Comparison of ENCODE assay signal across 16 cellular contexts in the genomic region with DNA sequence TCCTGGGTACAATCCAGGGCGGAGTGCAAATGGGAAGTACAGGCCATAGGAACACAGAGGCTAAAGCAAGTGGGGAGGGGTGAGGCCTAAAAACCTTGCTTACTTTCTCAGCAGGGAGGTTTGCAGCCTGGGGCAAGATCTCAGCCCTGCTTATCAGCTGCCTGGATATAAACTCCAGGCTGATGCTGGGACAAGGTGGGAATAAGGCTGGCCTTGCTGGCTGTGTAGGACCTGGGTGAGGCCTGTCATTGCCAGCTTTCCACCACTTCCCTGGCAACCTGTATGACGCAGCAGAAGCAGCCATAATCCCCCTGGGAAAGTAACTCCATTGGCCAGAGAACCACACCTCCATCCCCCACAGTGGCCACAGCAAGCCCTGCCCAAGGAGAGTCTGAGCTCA.
DNase-seq lines count a peak whose midpoint lies in the region; ATAC-seq and TF ChIP-seq lines count a peak whose summit lies in the region.
"Had no signal": no experiment of that assay in that cellular context is flagged by ENCODE, and none has a peak within 500 bp of the region (broad histone marks: within the 10 kb centered on the region; RNA-seq: fewer than 3 reads in every experiment).

No MANE protein-coding gene starts in this region.

- no peaks in the 10 kb centered on the region for H3K9me2 ChIP-seq in Karpas-422 (replicated peaks; ENCODE audit: insufficient read depth, low read length)

- in situ Hi-C loops in GM13976 (cut with MboI; ENCODE audit: low sequenced_read_pairs, unreplicated experiment): no loop called here

- no peak for TF ChIP-seq CTCF in C4-2B (conservative IDR thresholded peaks at IDR 0.05)
- TF ChIP-seq CTCF in WTC11 (IDR thresholded peaks at IDR 0.05): no peak
- no peak for TF ChIP-seq CTCF in neural progenitor cell (IDR thresholded peaks at IDR 0.05)
- TF ChIP-seq CTCF in GM13976 (IDR thresholded peaks at IDR 0.05; ENCODE audit: borderline replicate concordance, control extremely low read depth, extremely low read depth, insufficient read depth, missing control alignments): no peak

- H3K27me3 ChIP-seq in Karpas-422 (ENCODE audit: low read length) (no peaks in the 10 kb centered on the region), neural progenitor cell (no peaks in the 10 kb centered on the region)
- H3K27me3 ChIP-seq in naive thymus-derived CD4-positive, alpha-beta T cell (ENCODE audit: control insufficient read depth in 2 of 2, insufficient read depth in 2 of 2, low read length in 2 of 2): no peaks in the 10 kb centered on the region

- POLR2A ChIA-PET in WTC11 (lab: Charles Lee): no interaction called here
- POLR2A ChIA-PET in naive thymus-derived CD4-positive, alpha-beta T cell (lab: Charles Lee): no interaction called here

- peak overlapping the region; percentile 67; the same call in 1 of the 2 replicates for H2AFZ ChIP-seq in Karpas-422 (ENCODE audit: low read length)
- H2AFZ ChIP-seq in neural progenitor cell (replicated peaks): peak overlapping the region; percentile 63
- H2AFZ ChIP-seq: GM23248 had no signal

- intact Hi-C loops in naive thymus-derived CD4-positive, alpha-beta T cell (cut with micrococcal nuclease): no loop called here

- H3K27ac Mint-ChIP-seq in WTC11 (no peak overlapping the region), neural progenitor cell (no peak overlapping the region)
- no peak overlapping the region for H3K27ac Mint-ChIP-seq in naive thymus-derived CD4-positive, alpha-beta T cell
- H3K27ac Mint-ChIP-seq: IgD-negative memory B cell had no signal

- H3K4me2 ChIP-seq in Karpas-422 (ENCODE audit: low read depth, low read length, poor library complexity, severe bottlenecking) (no peak overlapping the region), neural progenitor cell (no peak overlapping the region)

- H3K36me3 Mint-ChIP-seq in WTC11: no peaks in the 10 kb centered on the region
- no peaks in the 10 kb centered on the region for H3K36me3 Mint-ChIP-seq in neural progenitor cell
- H3K36me3 Mint-ChIP-seq in naive thymus-derived CD4-positive, alpha-beta T cell: no peaks in the 10 kb centered on the region
- H3K36me3 Mint-ChIP-seq: IgD-negative memory B cell had no signal

- H3K4me3 ChIP-seq in Karpas-422 (ENCODE audit: low read length) (no peak overlapping the region), neural progenitor cell (no peak overlapping the region)
- no peak overlapping the region for H3K4me3 ChIP-seq in naive thymus-derived CD4-positive, alpha-beta T cell (ENCODE audit: low read length)
- H3K4me3 ChIP-seq: GM23248 had no signal

- H3K27ac ChIP-seq in C4-2B: peak overlapping the region; percentile 65
- no peak overlapping the region for H3K27ac ChIP-seq in Karpas-422 (ENCODE audit: low read length)
- H3K27ac ChIP-seq in neural progenitor cell: no peak overlapping the region
- H3K27ac ChIP-seq in naive thymus-derived CD4-positive, alpha-beta T cell (ENCODE audit: low read depth, low read length): no peak overlapping the region
- H3K27ac ChIP-seq: GM23248 had no signal

- H3K4me1 Mint-ChIP-seq in WTC11 (peaks cover 29% of the 10 kb centered on the region), neural progenitor cell (no peaks in the 10 kb centered on the region)
- H3K4me1 Mint-ChIP-seq in naive thymus-derived CD4-positive, alpha-beta T cell: no peaks in the 10 kb centered on the region
- H3K4me1 Mint-ChIP-seq: IgD-negative memory B cell had no signal

- H4K20me1 ChIP-seq in Karpas-422 (ENCODE audit: insufficient read depth, low read depth, low read length): no peaks in the 10 kb centered on the region
- no peaks in the 10 kb centered on the region for H4K20me1 ChIP-seq in neural progenitor cell (ENCODE audit: low read depth)

- H3K4me3 Mint-ChIP-seq in WTC11 (no peak overlapping the region), neural progenitor cell (no peak overlapping the region)
- H3K4me3 Mint-ChIP-seq in naive thymus-derived CD4-positive, alpha-beta T cell: no peak overlapping the region
- H3K4me3 Mint-ChIP-seq: IgD-negative memory B cell had no signal

- H3K9ac ChIP-seq in Karpas-422 (ENCODE audit: low read length) (no peak overlapping the region), neural progenitor cell (no peak overlapping the region)
- H3K9ac ChIP-seq: GM23248 had no signal

- H3K36me3 ChIP-seq in Karpas-422 (ENCODE audit: insufficient read depth, low read length) (no peaks in the 10 kb centered on the region), neural progenitor cell (no peaks in the 10 kb centered on the region)
- no peaks in the 10 kb centered on the region for H3K36me3 ChIP-seq in naive thymus-derived CD4-positive, alpha-beta T cell (ENCODE audit: control insufficient read depth in 2 of 3, insufficient read depth in 3 of 3, low read length in 3 of 3)

- peaks cover 2% of the 10 kb centered on the region; the same call in 1 of the 2 replicates for H3K9me3 ChIP-seq in Karpas-422 (ENCODE audit: low read length)
- no peaks in the 10 kb centered on the region for H3K9me3 ChIP-seq in neural progenitor cell (ENCODE audit: low read depth)
- peaks cover 0 to 4% (median 0%) of the 10 kb centered on the region in 3 experiments for H3K9me3 ChIP-seq in naive thymus-derived CD4-positive, alpha-beta T cell (ENCODE audit: control insufficient read depth in 2 of 3, low read length in 3 of 3)

- H3K27me3 Mint-ChIP-seq in WTC11 (ENCODE audit: low read depth): no peaks in the 10 kb centered on the region; the same call in 1 of the 2 replicates
- H3K27me3 Mint-ChIP-seq in neural progenitor cell (ENCODE audit: insufficient read depth, low read depth): no peaks in the 10 kb centered on the region
- H3K27me3 Mint-ChIP-seq in naive thymus-derived CD4-positive, alpha-beta T cell: no peaks in the 10 kb centered on the region
- H3K27me3 Mint-ChIP-seq: IgD-negative memory B cell had no signal

- H3K79me2 ChIP-seq in Karpas-422 (ENCODE audit: low read length): no peaks in the 10 kb centered on the region
- H3K79me2 ChIP-seq in neural progenitor cell (ENCODE audit: low read depth): no peaks in the 10 kb centered on the region

- DNase-seq in Karpas-422 (no peak), WTC11 (ENCODE audit: low spot score) (peak; percentile 19), neural progenitor cell (ENCODE audit: low spot score) (no peak), HuH-7 (ENCODE audit: low spot score) (no peak), GM13976 (ENCODE audit: low spot score) (no peak)
- DNase-seq in naive thymus-derived CD4-positive, alpha-beta T cell: no peak
- DNase-seq: DMS53, GF-D8, GM23248, NCI-H2029, NCI-H226, NCI-H524 treated with DMSO at 0.1 percent for 48 hours, Right ventricle myocardium superior had no signal

- CTCF ChIA-PET in WTC11 (lab: Charles Lee): no interaction called here
- CTCF ChIA-PET in naive thymus-derived CD4-positive, alpha-beta T cell (lab: Charles Lee): no interaction called here

- H3K9me3 Mint-ChIP-seq in WTC11: peaks cover 5% of the 10 kb centered on the region; the same call in 1 of the 2 replicates
- H3K9me3 Mint-ChIP-seq in neural progenitor cell: no peaks in the 10 kb centered on the region
- peaks cover 0 to 28% (median 12%) of the 10 kb centered on the region in 11 donors for H3K9me3 Mint-ChIP-seq in naive thymus-derived CD4-positive, alpha-beta T cell

- H3F3A ChIP-seq in neural progenitor cell (ENCODE audit: low read depth): no peaks in the 10 kb centered on the region

- no peaks in the 10 kb centered on the region for H3K4me1 ChIP-seq in Karpas-422 (ENCODE audit: low read length)
- H3K4me1 ChIP-seq in neural progenitor cell: no peaks in the 10 kb centered on the region
- H3K4me1 ChIP-seq in naive thymus-derived CD4-positive, alpha-beta T cell (ENCODE audit: control insufficient read depth in 2 of 2, insufficient read depth in 2 of 2, low read length in 2 of 2): no peaks in the 10 kb centered on the region

- ATAC-seq in WTC11: peak; percentile 88
- ATAC-seq in naive thymus-derived CD4-positive, alpha-beta T cell: no peak
- ATAC-seq: HCT116 had no signal

TF ChIP-seq in WTC11, 78 proteins besides CTCF, POLR2A, EP300 and RAD21 (continues in another document):
- no peak for TF ChIP-seq SOX15 (CRISPR knock-in tag; IDR thresholded peaks at IDR 0.05)
- TF ChIP-seq EMX1 (CRISPR knock-in tag; IDR thresholded peaks at IDR 0.05): no peak
- no peak for TF ChIP-seq ZNF138 (CRISPR knock-in tag; conservative IDR thresholded peaks at IDR 0.05)
- TF ChIP-seq ZNF532 (CRISPR knock-in tag; IDR thresholded peaks at IDR 0.05; ENCODE audit: borderline replicate concordance): no peak
- TF ChIP-seq HMGA2 (CRISPR knock-in tag; IDR thresholded peaks at IDR 0.05): no peak
